1 cellular context compared by ENCODE assay signal in genomic region chr17:14372905-14373559, GRCh38.
TF ChIP-seq lines count a peak whose summit lies in the region.

No MANE protein-coding gene starts in this region.

TF ChIP-seq in WTC11, 78 proteins besides CTCF, POLR2A, EP300 and RAD21 (continued from another document):
- TF ChIP-seq CREB1 (CRISPR knock-in tag; IDR thresholded peaks at IDR 0.05) (no peak), GABPB1 (CRISPR knock-in tag; IDR thresholded peaks at IDR 0.05) (0 out of 2 replicates have a peak, but pooled peaks have one; percentile 28), MYBL2 (CRISPR knock-in tag; IDR thresholded peaks at IDR 0.05) (no peak), STAT6 (CRISPR knock-in tag; conservative IDR thresholded peaks at IDR 0.05; ENCODE audit: low read depth) (no peak), SMAD3 (CRISPR knock-in tag; IDR thresholded peaks at IDR 0.05; ENCODE audit: borderline replicate concordance) (no peak)
